ENCODE assay signal across 8 cellular contexts in genomic region chr18:32714571-32715148, GRCh38. TPM values are rescaled to one million over a fixed set of nuclear protein-coding genes. Genes with fewer than 3 reads are reported as not detected.
DNase-seq lines count a peak whose midpoint lies in the region; ATAC-seq, FAIRE-seq and TF ChIP-seq lines count a peak whose summit lies in the region.

No MANE protein-coding gene starts in this region.

- H3K27ac Mint-ChIP-seq in activated T-cell treated with anti-CD3 and anti-CD28 coated beads, Interleukin-2, amount 50 U/mL, for 24 hours: no peak overlapping the region

- H3K4me3 ChIP-seq in HL-60 (replicated peaks; ENCODE audit: insufficient read depth, low read length) (no peak overlapping the region), K562 (no peak overlapping the region)

- H3K4me1 Mint-ChIP-seq in activated T-cell treated with anti-CD3 and anti-CD28 coated beads, Interleukin-2, amount 50 U/mL, for 24 hours (ENCODE audit: low read depth): peaks cover 2% of the 10 kb centered on the region

- POLR2A ChIA-PET in K562 (lab: Yijun Ruan, JAX): interaction anchor here (0.7 kb wide), 1 partner anchor 1738 kb away, joined by 3 read pairs; no protein-coding TSS in a partner anchor

- in situ Hi-C loops in K562 (cut with MboI): no loop called here

- CTCF ChIA-PET in K562 (lab: Yijun Ruan, JAX; ENCODE audit: low intra/inter-chr PET ratio): no interaction called here

- peak; percentile 60 for FAIRE-seq in K562 (lab: Jason Lieb, UNC)

- H3K36me3 Mint-ChIP-seq in activated T-cell treated with anti-CD3 and anti-CD28 coated beads, Interleukin-2, amount 50 U/mL, for 24 hours (ENCODE audit: low read depth): no peaks in the 10 kb centered on the region

- H3K4me2 ChIP-seq in K562 (ENCODE audit: insufficient read depth, low read length): no peak overlapping the region

- WGBS in K562 (ENCODE audit: insufficient coverage, low coverage, missing lambda C conversion rate): 0% methylated on average over 4 of the region's 4 CpGs

- TF ChIP-seq EP300 in K562 (IDR thresholded peaks at IDR 0.05; ENCODE audit: low read length): no peak

- H4K20me1 ChIP-seq in K562 (replicated peaks; ENCODE audit: control insufficient read depth, insufficient read depth, low read length): no peaks in the 10 kb centered on the region

- no peak overlapping the region for H3K4me3 Mint-ChIP-seq in activated T-cell treated with anti-CD3 and anti-CD28 coated beads, Interleukin-2, amount 50 U/mL, for 24 hours

- no peak overlapping the region for H3K9ac ChIP-seq in K562 (ENCODE audit: insufficient read depth in 1 of 2, low read depth in 2 of 2, low read length in 2 of 2)

- TF ChIP-seq CTCF in HL-60 (IDR thresholded peaks at IDR 0.05; ENCODE audit: insufficient read depth, low read length) (peak; percentile 83), K562 (IDR thresholded peaks at IDR 0.05 in 2 of 3, conservative IDR thresholded peaks at IDR 0.05 in 1 of 3; ENCODE audit: insufficient read depth in 2 of 3, low read depth in 1 of 3, low read length in 3 of 3) (peak in 2 of 3 experiments; percentile 29 to 33; a peak in 1 of 6 replicates)

- BruUV-seq in K562 (replicated peaks; lab: Mats Ljungman, UMichigan): no TSS peak

- H3K27me3 ChIP-seq in HL-60 (ENCODE audit: insufficient read depth, poor library complexity, severe bottlenecking) (peaks cover 4% of the 10 kb centered on the region), K562 (ENCODE audit: control insufficient read depth in 2 of 2, insufficient read depth in 2 of 2, low read length in 2 of 2) (no peaks in the 10 kb centered on the region)

- H3K79me2 ChIP-seq in K562 (ENCODE audit: control insufficient read depth, insufficient read depth, low read length): no peaks in the 10 kb centered on the region

- H3K9me3 ChIP-seq in K562 (replicated peaks; ENCODE audit: control insufficient read depth, insufficient read depth, low read depth, low read length): no peaks in the 10 kb centered on the region; the same call in 1 of the 2 replicates

- H3K9me1 ChIP-seq in K562 (ENCODE audit: control insufficient read depth, insufficient read depth, low read length): no peaks in the 10 kb centered on the region

- H3K27me3 Mint-ChIP-seq in activated T-cell treated with anti-CD3 and anti-CD28 coated beads, Interleukin-2, amount 50 U/mL, for 24 hours: no peaks in the 10 kb centered on the region

- no peak overlapping the region for H2AFZ ChIP-seq in K562 (ENCODE audit: low read depth, low read length)

- DNase-seq in activated T-cell treated with anti-CD3 and anti-CD28 coated beads for 24 hours (ENCODE audit: low read depth): peak; percentile 4
- no peak for DNase-seq in activated T-cell treated with anti-CD3 and anti-CD28 coated beads, Interleukin-2, amount 50 U/mL, for 24 hours
- DNase-seq in HL-60 (ENCODE audit: low read depth in 1 of 2, low spot score in 1 of 2): peak in 1 of 2 experiments; percentile 67
- peak; percentile 88 for DNase-seq in NCI-H748 treated with DMSO at 0.1 percent for 48 hours (lab: John Stamatoyannopoulos, UW)
- peak in 2 of 4 experiments; percentile 8 to 13 for DNase-seq in K562 (ENCODE audit: extremely low read depth in 1 of 4, low spot score in 3 of 4)
- DNase-seq in iPS-NIHi11 (ENCODE audit: low spot score): peak; percentile 76
- DNase-seq in stromal cell of bone marrow (ENCODE audit: low read depth): peak; percentile 41

- ATAC-seq in GM21576 (IDR thresholded peaks at IDR 0.05; ENCODE audit: unreplicated experiment) (peak; percentile 98), K562 (0 out of 3 replicates have a peak, but pooled peaks have one; percentile 61)

- intact Hi-C loops in K562 (cut with micrococcal nuclease): no loop called here

- TF ChIP-seq POLR2A in K562 (conservative IDR thresholded peaks at IDR 0.05): no peak

- TF ChIP-seq RAD21 in K562 (CRISPR knock-in tag; conservative IDR thresholded peaks at IDR 0.05 in 1 of 2, IDR thresholded peaks at IDR 0.05 in 1 of 2): peak in 1 of 2 experiments; percentile 38; a peak in 2 of 4 replicates

- no peaks in the 10 kb centered on the region for H3K4me1 ChIP-seq in K562 (replicated peaks in 1 of 2; ENCODE audit: control insufficient read depth in 2 of 2, insufficient read depth in 2 of 2, low read length in 2 of 2)

- H3K27ac ChIP-seq in HL-60 (replicated peaks) (no peak overlapping the region), K562 (ENCODE audit: extremely low read depth, low read depth, low read length) (no peak overlapping the region)

- H3K36me3 ChIP-seq in K562 (ENCODE audit: control insufficient read depth, insufficient read depth, low read length): no peaks in the 10 kb centered on the region

- H3K9me3 Mint-ChIP-seq in activated T-cell treated with anti-CD3 and anti-CD28 coated beads, Interleukin-2, amount 50 U/mL, for 24 hours: no peaks in the 10 kb centered on the region

TF ChIP-seq in K562, 482 proteins besides CTCF, POLR2A, EP300 and RAD21:
- TF ChIP-seq E2F3 (CRISPR knock-in tag; IDR thresholded peaks at IDR 0.05): no peak
- TF ChIP-seq SMAD3 (CRISPR knock-in tag; conservative IDR thresholded peaks at IDR 0.05): no peak

RNA-seq across cellular contexts. Expression of gene KLHL14, which starts 58.2 kb away (rescaled TPM):
- total RNA-seq in K562 (2011; cell fraction: chromatin; rRNA removed; ENCODE audit: low replicate concordance): not detected in 2 replicates
- total RNA-seq in K562 (2011; cell fraction: nucleolus; rRNA removed): not detected in 2 replicates
- not detected in 2 replicates for total RNA-seq in K562 (2011; cell fraction: nucleoplasm; rRNA removed)
- total RNA-seq in K562 (2014; rRNA removed): not detected in 2 replicates
- total RNA-seq in K562 (2014; rRNA removed; fragmentation: Illumina TruSeq; extraction: Trizol): not detected in 2 replicates
- not detected in 2 replicates for total RNA-seq in K562 (2015; rRNA removed; fragmentation: Illumina TruSeq; extraction: Trizol)
- not detected in 2 replicates for total RNA-seq in K562 (2021)
- polyA plus RNA-seq in K562 (2011; rRNA removed): not detected in 2 replicates
- polyA plus RNA-seq in K562 (2011; cell fraction: cytosol; rRNA removed): not detected in 2 replicates
- not detected in 2 replicates for polyA plus RNA-seq in K562 (2011; cell fraction: nucleus; rRNA removed)
- polyA plus RNA-seq in K562 (2012): not detected in 2 replicates
- not detected in 2 replicates for polyA plus RNA-seq in K562 (2014; fragmentation: Illumina TruSeq; extraction: Trizol)
- polyA plus RNA-seq in K562 (2014; fragmentation: Nextera tagmentation; extraction: Ambion mirVana): not detected
- polyA plus RNA-seq in K562 (2014; rRNA removed): not detected in 2 replicates
- polyA minus RNA-seq in K562 (2011; rRNA and poly(A)+ RNA removed): not detected in 2 replicates
- not detected in 2 replicates for polyA minus RNA-seq in K562 (2011; cell fraction: cytosol; rRNA and poly(A)+ RNA removed)
- not detected in 2 replicates for polyA minus RNA-seq in K562 (2011; cell fraction: nucleus; rRNA and poly(A)+ RNA removed)
